In genomic region chr10:126598009-126598408, GRCh38 we compare ENCODE assay signal across 8 cellular contexts.
DNase-seq lines count a peak whose midpoint lies in the region; ATAC-seq, FAIRE-seq and TF ChIP-seq lines count a peak whose summit lies in the region.

No MANE protein-coding gene starts in this region.

- no peak overlapping the region for H3K9ac ChIP-seq in astrocyte (ENCODE audit: low read length)

- no peak for FAIRE-seq in astrocyte (lab: Jason Lieb, UNC)

- peak; percentile 51 for TF ChIP-seq CTCF in AG09319 (IDR thresholded peaks at IDR 0.05; ENCODE audit: low read depth, low read length)
- peak; percentile 36 for TF ChIP-seq CTCF in GM10248 (IDR thresholded peaks at IDR 0.05; ENCODE audit: control extremely low read depth, extremely low read depth, low read depth, missing control alignments)
- TF ChIP-seq CTCF in astrocyte (IDR thresholded peaks at IDR 0.05; ENCODE audit: insufficient read depth, low read depth, low read length): peak; percentile 62

- H4K20me1 ChIP-seq in astrocyte (ENCODE audit: insufficient read depth, low read length): no peaks in the 10 kb centered on the region

- H3K27me3 Mint-ChIP-seq in astrocyte (ENCODE audit: low read depth, unreplicated experiment): peaks cover 3% of the 10 kb centered on the region
- H3K27me3 Mint-ChIP-seq in activated T-helper 2 cell treated with anti-CD3 and anti-CD28 coated beads, Interferon-gamma antibody, Interleukin-2, Interleukin-4, amounts not matched to agents 10 μg/mL and 5 μg/mL and 100 μg/mL, durations not matched to agents 14 hours and 24 hours and 36 hours (ENCODE audit: low read depth): no peaks in the 10 kb centered on the region

- H3K27ac Mint-ChIP-seq in astrocyte (ENCODE audit: unreplicated experiment): no peak overlapping the region
- H3K27ac Mint-ChIP-seq in activated T-helper 2 cell treated with anti-CD3 and anti-CD28 coated beads, Interferon-gamma antibody, Interleukin-2, Interleukin-4, amounts not matched to agents 10 μg/mL and 5 μg/mL and 100 μg/mL, durations not matched to agents 14 hours and 24 hours and 36 hours: no peak overlapping the region

- H3K4me3 ChIP-seq in astrocyte (ENCODE audit: insufficient read depth, low read depth, low read length): no peak overlapping the region

- peaks cover 14% of the 10 kb centered on the region for H3K4me1 Mint-ChIP-seq in astrocyte (ENCODE audit: low read depth, unreplicated experiment)
- no peaks in the 10 kb centered on the region for H3K4me1 Mint-ChIP-seq in activated T-helper 2 cell treated with anti-CD3 and anti-CD28 coated beads, Interferon-gamma antibody, Interleukin-2, Interleukin-4, amounts not matched to agents 10 μg/mL and 5 μg/mL and 100 μg/mL, durations not matched to agents 14 hours and 24 hours and 36 hours (ENCODE audit: low read depth)

- ATAC-seq in left lobe of liver (peak; percentile 79), GM21576 (IDR thresholded peaks at IDR 0.05; ENCODE audit: unreplicated experiment) (no peak), GM21390 (IDR thresholded peaks at IDR 0.05; ENCODE audit: unreplicated experiment) (no peak)

- no peak overlapping the region for H2AFZ ChIP-seq in astrocyte (ENCODE audit: low read depth, low read length)

- H3K9me3 ChIP-seq in astrocyte (ENCODE audit: insufficient read depth, low read depth, low read length): no peaks in the 10 kb centered on the region

- no peak overlapping the region for H3K4me2 ChIP-seq in astrocyte (ENCODE audit: low read length)

- no peaks in the 10 kb centered on the region for H3K36me3 Mint-ChIP-seq in astrocyte (ENCODE audit: low read depth, unreplicated experiment)
- no peaks in the 10 kb centered on the region for H3K36me3 Mint-ChIP-seq in activated T-helper 2 cell treated with anti-CD3 and anti-CD28 coated beads, Interferon-gamma antibody, Interleukin-2, Interleukin-4, amounts not matched to agents 10 μg/mL and 5 μg/mL and 100 μg/mL, durations not matched to agents 14 hours and 24 hours and 36 hours (ENCODE audit: low read depth)

- no peaks in the 10 kb centered on the region for H3K27me3 ChIP-seq in astrocyte (ENCODE audit: insufficient read depth, low read length)

- no peaks in the 10 kb centered on the region for H3K36me3 ChIP-seq in astrocyte (ENCODE audit: insufficient read depth, low read length)

- DNase-seq in AG09319 (ENCODE audit: extremely low read depth, low read depth) (no peak), GM10248 (ENCODE audit: extremely low spot score) (peak; percentile 20), LHCN-M2 (ENCODE audit: low read depth) (peak; percentile 52), astrocyte (ENCODE audit: low read depth) (no peak), left lobe of liver (ENCODE audit: low spot score) (no peak)
- DNase-seq in activated T-helper 2 cell treated with anti-CD3 and anti-CD28 coated beads, Interferon-gamma antibody, Interleukin-2, Interleukin-4, amounts not matched to agents 10 μg/mL and 5 μg/mL and 100 μg/mL, durations not matched to agents 14 hours and 24 hours and 36 hours (ENCODE audit: low spot score): no peak

- H3K4me1 ChIP-seq in astrocyte (ENCODE audit: insufficient read depth, low read length): no peaks in the 10 kb centered on the region

- intact Hi-C loops in activated T-helper 2 cell treated with anti-CD3 and anti-CD28 coated beads, Interferon-gamma antibody, Interleukin-2, Interleukin-4, amounts not matched to agents 10 μg/mL and 5 μg/mL and 100 μg/mL, durations not matched to agents 14 hours and 24 hours and 36 hours (cut with micrococcal nuclease): no loop called here

- CTCF ChIA-PET in GM10248 (lab: Yijun Ruan, JAX): interaction anchor here (0.8 to 1.2 kb wide), 3 partner anchors 615 to 729 kb away, joined by 3 to 5 read pairs (median 4); no protein-coding TSS in a partner anchor

- H3K79me2 ChIP-seq in astrocyte (ENCODE audit: insufficient read depth, low read length): no peaks in the 10 kb centered on the region

- H3K27ac ChIP-seq in astrocyte (ENCODE audit: low read depth, low read length): no peak overlapping the region

- POLR2A ChIA-PET in GM10248 (lab: Yijun Ruan, JAX): no interaction called here

- no peaks in the 10 kb centered on the region for H3K9me3 Mint-ChIP-seq in astrocyte (ENCODE audit: unreplicated experiment)
- no peaks in the 10 kb centered on the region for H3K9me3 Mint-ChIP-seq in activated T-helper 2 cell treated with anti-CD3 and anti-CD28 coated beads, Interferon-gamma antibody, Interleukin-2, Interleukin-4, amounts not matched to agents 10 μg/mL and 5 μg/mL and 100 μg/mL, durations not matched to agents 14 hours and 24 hours and 36 hours

- no peak overlapping the region for H3K4me3 Mint-ChIP-seq in astrocyte (ENCODE audit: unreplicated experiment)
- H3K4me3 Mint-ChIP-seq in activated T-helper 2 cell treated with anti-CD3 and anti-CD28 coated beads, Interferon-gamma antibody, Interleukin-2, Interleukin-4, amounts not matched to agents 10 μg/mL and 5 μg/mL and 100 μg/mL, durations not matched to agents 14 hours and 24 hours and 36 hours (ENCODE audit: low read depth): no peak overlapping the region

Comparison
In these comparisons a context has a peak if more than half of its experiments do, and no peak if none do; other contexts are left out.
1. DNase-seq: peak in GM10248 (single experiment) and LHCN-M2 (single experiment); none in AG09319 (single experiment), astrocyte (single experiment), left lobe of liver (single experiment) and activated T-helper 2 cell treated with anti-CD3 and anti-CD28 coated beads, Interferon-gamma antibody, Interleukin-2, Interleukin-4, amounts not matched to agents 10 μg/mL and 5 μg/mL and 100 μg/mL, durations not matched to agents 14 hours and 24 hours and 36 hours (single experiment).
2. Peak in every context shown above with its lines, with median percentiles within 50 percentile points of each other: CTCF ChIP-seq.